ENCODE assay signal across 22 cellular contexts in the genomic region with DNA sequence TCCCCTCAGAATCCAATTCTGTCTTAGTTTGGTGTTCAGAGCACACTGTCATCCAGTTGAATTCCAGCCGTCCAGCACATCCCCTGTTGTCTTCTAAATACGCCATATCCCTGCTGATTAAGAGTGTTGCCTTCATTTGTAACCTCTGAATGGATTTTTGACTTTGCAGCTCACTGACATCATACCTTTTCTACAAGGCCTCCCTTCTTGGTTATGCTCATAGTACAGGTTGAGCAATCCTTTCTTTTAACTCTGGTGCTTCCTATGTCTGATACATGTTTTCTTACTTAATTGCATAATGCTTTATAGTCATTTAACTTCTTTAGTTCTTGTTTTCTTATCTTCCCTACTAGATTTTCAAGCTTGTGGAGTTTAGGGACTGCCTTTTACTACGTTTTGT. TPM values are rescaled to one million over a fixed set of nuclear protein-coding genes. Genes with fewer than 3 reads are reported as not detected.
DNase-seq lines count a peak whose midpoint lies in the region; ATAC-seq and TF ChIP-seq lines count a peak whose summit lies in the region.
"Had no signal": no experiment of that assay in that cellular context is flagged by ENCODE, and none has a peak within 500 bp of the region (broad histone marks: within the 10 kb centered on the region; RNA-seq: fewer than 3 reads in every experiment).

No MANE protein-coding gene starts in this region.

- POLR2A ChIA-PET in MCF 10A (lab: Yijun Ruan, JAX): interaction anchor here (0.7 to 2.4 kb wide), 4 partner anchors 9 to 37 kb away, joined by 4 to 9 read pairs (median 6); a partner anchor contains a TSS

- CTCF ChIA-PET in MCF 10A (lab: Yijun Ruan, JAX) (interaction anchor here (0.8 kb wide), 2 partner anchors 102 to 103 kb away, joined by 4 to 5 read pairs; no protein-coding TSS in a partner anchor), mammary epithelial cell (lab: Charles Lee; ENCODE audit: low non-redundant PET) (no interaction called here)

- H3K4me3 ChIP-seq in mammary epithelial cell (replicated peaks in 1 of 3; ENCODE audit: insufficient read depth in 1 of 3, low read depth in 2 of 3, low read length in 3 of 3) (no peak overlapping the region), Peyer's patch (no peak overlapping the region)
- H3K4me3 ChIP-seq: GM12878, SK-N-MC had no signal

- no TSS peak for BruUV-seq in MCF 10A (replicated peaks; lab: Mats Ljungman, UMichigan)
- BruUV-seq in mammary epithelial cell (replicated peaks; lab: Mats Ljungman, UMichigan): no TSS peak

- ATAC-seq in activated naive CD8-positive, alpha-beta T cell treated with anti-CD3 and anti-CD28 coated beads, Interleukin-2, amount 50 U/mL, for 24 hours: no peak
- ATAC-seq: GM12878 had no signal

- H4K20me1 ChIP-seq in mammary epithelial cell (ENCODE audit: insufficient read depth, low read length): no peaks in the 10 kb centered on the region

- TF ChIP-seq CTCF in MCF 10A (IDR thresholded peaks at IDR 0.05; ENCODE audit: unreplicated experiment): no peak
- TF ChIP-seq CTCF in mammary epithelial cell (conservative IDR thresholded peaks at IDR 0.05 in 1 of 2, IDR thresholded peaks at IDR 0.05 in 1 of 2; ENCODE audit: extremely low read depth in 1 of 2, insufficient read depth in 1 of 2, low read depth in 1 of 2, low read length in 2 of 2): no peak
- TF ChIP-seq CTCF in Peyer's patch (IDR thresholded peaks at IDR 0.05): no peak

- peaks cover 17% of the 10 kb centered on the region for H3K79me2 ChIP-seq in mammary epithelial cell (ENCODE audit: insufficient read depth, low read length)

- no peak for TF ChIP-seq POLR2A in Peyer's patch (IDR thresholded peaks at IDR 0.05)

- H3K36me3 ChIP-seq in mammary epithelial cell (ENCODE audit: insufficient read depth, low read length) (peaks cover 27% of the 10 kb centered on the region), Peyer's patch (peaks cover 0 to 64% (median 0%) of the 10 kb centered on the region in 3 donors)

- H3K27me3 Mint-ChIP-seq in MCF 10A (ENCODE audit: insufficient read depth, unreplicated experiment): no peaks in the 10 kb centered on the region
- H3K27me3 Mint-ChIP-seq in activated naive CD8-positive, alpha-beta T cell treated with anti-CD3 and anti-CD28 coated beads, Interleukin-2, amount 50 U/mL, for 24 hours: no peaks in the 10 kb centered on the region
- H3K27me3 Mint-ChIP-seq: IgD-negative memory B cell had no signal

- no peaks in the 10 kb centered on the region for H3K9me3 Mint-ChIP-seq in MCF 10A (ENCODE audit: unreplicated experiment)
- no peaks in the 10 kb centered on the region for H3K9me3 Mint-ChIP-seq in activated naive CD8-positive, alpha-beta T cell treated with anti-CD3 and anti-CD28 coated beads, Interleukin-2, amount 50 U/mL, for 24 hours
- H3K9me3 Mint-ChIP-seq: HFFc6, IgD-negative memory B cell had no signal

- H3K4me2 ChIP-seq in mammary epithelial cell (ENCODE audit: insufficient read depth, low read depth, low read length): no peak overlapping the region

- H2AFZ ChIP-seq in mammary epithelial cell (ENCODE audit: low read depth, low read length): no peak overlapping the region

- DNase-seq in MCF 10A (ENCODE audit: unreplicated experiment): peak; percentile 8
- DNase-seq in mammary epithelial cell: no peak
- peak; percentile 94 for DNase-seq in amniotic epithelial cell (ENCODE audit: low read depth)
- DNase-seq in iris pigment epithelial cell (ENCODE audit: low read depth): peak; percentile 82
- DNase-seq in Peyer's patch: no peak
- no peak for DNase-seq in activated T-cell treated with anti-CD3 and anti-CD28 coated beads, Interleukin-2, amount 50 U/mL, for 1 hour
- no peak for DNase-seq in activated gamma-delta T cell treated with Interleukin-2 at 50 U/mL for 16 hours
- no peak for DNase-seq in activated naive CD8-positive, alpha-beta T cell treated with anti-CD3 and anti-CD28 coated beads, Interleukin-2, amount 50 U/mL, for 24 hours
- DNase-seq: C1 segment of cervical spinal cord, DMS 273 treated with DMSO at 0.1 percent for 48 hours, GDM1, HFFc6, Kasumi-1, NCI-H1048, NCI-H146, NCI-H2081, NCI-H748 treated with DMSO at 0.1 percent for 48 hours had no signal

- peaks cover 85% of the 10 kb centered on the region for H3K36me3 Mint-ChIP-seq in MCF 10A (ENCODE audit: insufficient read depth, unreplicated experiment)
- peaks cover 62% of the 10 kb centered on the region for H3K36me3 Mint-ChIP-seq in activated naive CD8-positive, alpha-beta T cell treated with anti-CD3 and anti-CD28 coated beads, Interleukin-2, amount 50 U/mL, for 24 hours (ENCODE audit: low read depth)

- no peaks in the 10 kb centered on the region for H3K4me1 ChIP-seq in mammary epithelial cell (ENCODE audit: insufficient read depth, low read length)
- H3K4me1 ChIP-seq in Peyer's patch: no peaks in the 10 kb centered on the region

- in situ Hi-C loops in mammary epithelial cell (cut with MboI; ENCODE audit: low sequenced_read_pairs in 2 of 2): no loop called here

- H3K27ac Mint-ChIP-seq in MCF 10A (ENCODE audit: low read depth, unreplicated experiment): no peak overlapping the region
- H3K27ac Mint-ChIP-seq in activated naive CD8-positive, alpha-beta T cell treated with anti-CD3 and anti-CD28 coated beads, Interleukin-2, amount 50 U/mL, for 24 hours: no peak overlapping the region
- H3K27ac Mint-ChIP-seq: HFFc6, IgD-negative memory B cell had no signal

- H3K27ac ChIP-seq in mammary epithelial cell (ENCODE audit: insufficient read depth, low read depth, low read length): no peak overlapping the region
- H3K27ac ChIP-seq in Peyer's patch: no peak overlapping the region
- H3K27ac ChIP-seq: SK-N-MC had no signal

- intact Hi-C loops in MCF 10A (cut with micrococcal nuclease) (no loop called here), mammary epithelial cell (cut with micrococcal nuclease) (no loop called here)

- 100% methylated on average over 3 of the region's 3 CpGs for WGBS in mammary epithelial cell (ENCODE audit: low coverage, missing lambda C conversion rate)

- no peaks in the 10 kb centered on the region for H3K9me3 ChIP-seq in mammary epithelial cell (replicated peaks; ENCODE audit: insufficient read depth, low read length)
- no peaks in the 10 kb centered on the region for H3K9me3 ChIP-seq in Peyer's patch

- H3K27me3 ChIP-seq in mammary epithelial cell (ENCODE audit: insufficient read depth, low read length): no peaks in the 10 kb centered on the region
- H3K27me3 ChIP-seq in Peyer's patch: no peaks in the 10 kb centered on the region

- no peak overlapping the region for H3K4me3 Mint-ChIP-seq in MCF 10A (ENCODE audit: unreplicated experiment)
- H3K4me3 Mint-ChIP-seq in activated naive CD8-positive, alpha-beta T cell treated with anti-CD3 and anti-CD28 coated beads, Interleukin-2, amount 50 U/mL, for 24 hours: no peak overlapping the region
- H3K4me3 Mint-ChIP-seq: HFFc6, IgD-negative memory B cell had no signal

- dilution Hi-C loops in mammary epithelial cell (cut with HindIII; ENCODE audit: low sequenced_read_pairs): no loop called here

- H3K4me1 Mint-ChIP-seq in MCF 10A (ENCODE audit: insufficient read depth, unreplicated experiment): peaks cover 5% of the 10 kb centered on the region
- no peaks in the 10 kb centered on the region for H3K4me1 Mint-ChIP-seq in activated naive CD8-positive, alpha-beta T cell treated with anti-CD3 and anti-CD28 coated beads, Interleukin-2, amount 50 U/mL, for 24 hours
- H3K4me1 Mint-ChIP-seq: IgD-negative memory B cell had no signal

- no peak overlapping the region for H3K9ac ChIP-seq in mammary epithelial cell (ENCODE audit: insufficient read depth, low read length)

RNA-seq across cellular contexts. Expression of a gene that starts 36.4 kb away (rescaled TPM):
- total RNA-seq in MCF 10A (2022) (60.8 and 67.8 TPM in 2 replicates), mammary epithelial cell (10 to 100 TPM; 64.9 to 70.8 TPM), Peyer's patch (10 to 100 TPM; 27.3 to 71.0 (median 29.9) TPM)
- 57.0 TPM for polyA plus RNA-seq in mammary epithelial cell
- 61.2 TPM for polyA minus RNA-seq in mammary epithelial cell

RNA-seq across cellular contexts. Expression of a gene that starts 57.8 kb away (rescaled TPM):
- total RNA-seq in MCF 10A (2022): not detected in 2 replicates
- not detected for total RNA-seq in mammary epithelial cell
- not detected for polyA plus RNA-seq in mammary epithelial cell
- polyA minus RNA-seq in mammary epithelial cell: not detected
- not detected for total RNA-seq in Peyer's patch
- total RNA-seq: GM12878, HFFc6, HT-29, NCI-H460 had no signal
- polyA plus RNA-seq: GM12878, IgD-negative memory B cell had no signal

Comparison
In these comparisons a context has a peak if more than half of its experiments do, and no peak if none do; other contexts are left out.
1. DNase-seq: peak in MCF 10A (single experiment), amniotic epithelial cell (single experiment) and iris pigment epithelial cell (single experiment); none in mammary epithelial cell (single experiment), Peyer's patch (0 of 3), activated T-cell treated with anti-CD3 and anti-CD28 coated beads, Interleukin-2, amount 50 U/mL, for 1 hour (single experiment), activated gamma-delta T cell treated with Interleukin-2 at 50 U/mL for 16 hours (single experiment) and activated naive CD8-positive, alpha-beta T cell treated with anti-CD3 and anti-CD28 coated beads, Interleukin-2, amount 50 U/mL, for 24 hours (single experiment).